Comparison of ENCODE assay signal across 36 cellular contexts in the genomic region with DNA sequence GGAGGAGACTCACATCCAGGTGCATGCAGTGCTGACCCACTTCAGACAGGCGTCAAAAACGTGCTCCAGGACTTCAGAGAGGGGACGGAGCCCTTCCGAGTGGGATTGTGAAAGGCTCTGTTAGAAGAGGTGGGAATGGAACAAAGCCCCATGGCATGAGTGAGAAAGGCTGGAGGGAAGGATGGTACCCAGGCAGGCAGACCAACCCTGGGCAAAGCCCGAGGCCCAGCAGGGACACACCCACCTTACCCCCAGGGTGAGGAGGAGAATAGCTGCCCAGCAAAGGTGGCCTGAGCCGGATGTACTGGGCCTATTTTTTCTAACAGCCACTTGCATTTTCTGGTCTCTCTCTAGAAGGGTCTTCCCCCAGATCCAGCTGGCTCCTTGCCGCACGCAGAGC. TPM values are rescaled to one million over a fixed set of nuclear protein-coding genes. Genes with fewer than 3 reads are reported as not detected.
"Had no signal": no experiment of that assay in that cellular context is flagged by ENCODE, and none has a peak within 500 bp of the region (broad histone marks: within the 10 kb centered on the region; RNA-seq: fewer than 3 reads in every experiment).

No MANE protein-coding gene starts in this region.

- H3K9me3 Mint-ChIP-seq: activated naive CD4-positive, alpha-beta T cell treated with anti-CD3 and anti-CD28 coated beads, Interleukin-2, amount 50 U/mL, for 24 hours; effector memory CD8-positive, alpha-beta T cell; memory B cell; neural progenitor cell; stimulated activated effector memory CD8-positive, alpha-beta T cell treated with anti-CD3 and anti-CD28 coated beads, Interleukin-12 subunit alpha, Interleukin-12 subunit beta, amount 100 ng/mL, for 72 hours; stimulated activated naive CD8-positive, alpha-beta T cell treated with anti-CD3 and anti-CD28 coated beads, Interleukin-15, amount 100 ng/mL, for 72 hours; T-helper 1 cell treated with Interleukin-12 subunit alpha and Interleukin-12 subunit beta and Interleukin-4 antibody, amounts not matched to agents 30 μg/mL and 1 μg/mL, for 36 hours had no signal

- H3K36me3 ChIP-seq: neural progenitor cell, sigmoid colon, tibial artery had no signal

- H3K27ac Mint-ChIP-seq: activated CD4-positive, alpha-beta T cell treated with anti-CD3 and anti-CD28 coated beads for 36 hours; activated naive CD4-positive, alpha-beta T cell treated with anti-CD3 and anti-CD28 coated beads, Interleukin-2, amount 50 U/mL, for 24 hours; effector memory CD8-positive, alpha-beta T cell; memory B cell; naive thymus-derived CD8-positive, alpha-beta T cell; neural progenitor cell; progenitor cell of endocrine pancreas; stimulated activated effector memory CD8-positive, alpha-beta T cell treated with anti-CD3 and anti-CD28 coated beads, Interleukin-12 subunit alpha, Interleukin-12 subunit beta, amount 100 ng/mL, for 72 hours; stimulated activated naive CD8-positive, alpha-beta T cell treated with anti-CD3 and anti-CD28 coated beads, Interleukin-15, amount 100 ng/mL, for 72 hours; T-helper 1 cell treated with Interleukin-12 subunit alpha and Interleukin-12 subunit beta and Interleukin-4 antibody, amounts not matched to agents 30 μg/mL and 1 μg/mL, for 36 hours had no signal

- H3K27me3 ChIP-seq: body of pancreas, sigmoid colon had no signal

- H3K4me3 ChIP-seq: body of pancreas, coronary artery, dorsolateral prefrontal cortex, neural progenitor cell, sigmoid colon, tibial artery had no signal

- ATAC-seq: activated CD4-positive, alpha-beta T cell treated with anti-CD3 and anti-CD28 coated beads for 36 hours; body of pancreas; effector memory CD8-positive, alpha-beta T cell; left colon; naive thymus-derived CD8-positive, alpha-beta T cell; stimulated activated effector memory CD8-positive, alpha-beta T cell treated with anti-CD3 and anti-CD28 coated beads, Interleukin-12 subunit alpha, Interleukin-12 subunit beta, amount 100 ng/mL, for 72 hours; stimulated activated naive CD8-positive, alpha-beta T cell treated with anti-CD3 and anti-CD28 coated beads, Interleukin-15, amount 100 ng/mL, for 72 hours had no signal

- H3K4me3 Mint-ChIP-seq: activated CD4-positive, alpha-beta T cell treated with anti-CD3 and anti-CD28 coated beads for 36 hours; activated naive CD4-positive, alpha-beta T cell treated with anti-CD3 and anti-CD28 coated beads, Interleukin-2, amount 50 U/mL, for 24 hours; effector memory CD8-positive, alpha-beta T cell; memory B cell; naive thymus-derived CD8-positive, alpha-beta T cell; neural progenitor cell; stimulated activated effector memory CD8-positive, alpha-beta T cell treated with anti-CD3 and anti-CD28 coated beads, Interleukin-12 subunit alpha, Interleukin-12 subunit beta, amount 100 ng/mL, for 72 hours; stimulated activated naive CD8-positive, alpha-beta T cell treated with anti-CD3 and anti-CD28 coated beads, Interleukin-15, amount 100 ng/mL, for 72 hours; T-helper 1 cell treated with Interleukin-12 subunit alpha and Interleukin-12 subunit beta and Interleukin-4 antibody, amounts not matched to agents 30 μg/mL and 1 μg/mL, for 36 hours had no signal

- DNase-seq: activated CD4-positive, alpha-beta T cell treated with anti-CD3 and anti-CD28 coated beads for 36 hours; activated CD8-positive, alpha-beta memory T cell treated with anti-CD3 and anti-CD28 coated beads for 24 hours; activated T-cell treated with anti-CD3 and anti-CD28 coated beads, Interleukin-2, amount 50 U/mL, for 1 hour; anterior cingulate cortex; body of pancreas; cerebellar nuclear complex; effector memory CD8-positive, alpha-beta T cell; hippocampal formation; small intestine; stimulated activated CD4-positive, alpha-beta T cell treated with anti-CD3 and anti-CD28 coated beads, Interleukin-4, amount 100 ng/mL, for 24 hours; stimulated activated naive CD8-positive, alpha-beta T cell treated with anti-CD3 and anti-CD28 coated beads, Interleukin-15, amount 100 ng/mL, for 72 hours; substantia nigra; SW 1271; T-helper 9 cell had no signal

- H3K4me1 Mint-ChIP-seq: activated CD4-positive, alpha-beta T cell treated with anti-CD3 and anti-CD28 coated beads for 36 hours; activated naive CD4-positive, alpha-beta T cell treated with anti-CD3 and anti-CD28 coated beads, Interleukin-2, amount 50 U/mL, for 24 hours; memory B cell; neural progenitor cell; stimulated activated effector memory CD8-positive, alpha-beta T cell treated with anti-CD3 and anti-CD28 coated beads, Interleukin-12 subunit alpha, Interleukin-12 subunit beta, amount 100 ng/mL, for 72 hours; stimulated activated naive CD8-positive, alpha-beta T cell treated with anti-CD3 and anti-CD28 coated beads, Interleukin-15, amount 100 ng/mL, for 72 hours had no signal

- H3K27ac ChIP-seq: body of pancreas, coronary artery, dorsolateral prefrontal cortex, neural progenitor cell, sigmoid colon, tibial artery had no signal

- H3K4me1 ChIP-seq: body of pancreas, neural progenitor cell, sigmoid colon, tibial artery had no signal

- H3K27me3 Mint-ChIP-seq: activated naive CD4-positive, alpha-beta T cell treated with anti-CD3 and anti-CD28 coated beads, Interleukin-2, amount 50 U/mL, for 24 hours had no signal

- H3K36me3 Mint-ChIP-seq: activated naive CD4-positive, alpha-beta T cell treated with anti-CD3 and anti-CD28 coated beads, Interleukin-2, amount 50 U/mL, for 24 hours; memory B cell; naive thymus-derived CD8-positive, alpha-beta T cell; neural progenitor cell; stimulated activated effector memory CD8-positive, alpha-beta T cell treated with anti-CD3 and anti-CD28 coated beads, Interleukin-12 subunit alpha, Interleukin-12 subunit beta, amount 100 ng/mL, for 72 hours had no signal

- H3K9me3 ChIP-seq: body of pancreas, sigmoid colon, SK-N-SH, tibial artery had no signal

RNA-seq across cellular contexts. Expression of a gene that starts 14.8 kb away (rescaled TPM):
- total RNA-seq: activated CD4-positive, alpha-beta T cell treated with anti-CD3 and anti-CD28 coated beads for 36 hours; dorsolateral prefrontal cortex; fibroblast of lung; fibroblast of villous mesenchyme; lower leg skin; naive thymus-derived CD8-positive, alpha-beta T cell; osteocyte; progenitor cell of endocrine pancreas; renal cortical epithelial cell; urinary bladder had no signal
- polyA plus RNA-seq: adipose tissue; esophagus; fibroblast of lung; keratinocyte; naive thymus-derived CD8-positive, alpha-beta T cell; SK-N-SH had no signal

RNA-seq across cellular contexts. Expression of a gene that starts 18.5 kb away (rescaled TPM):
- total RNA-seq: activated CD4-positive, alpha-beta T cell treated with anti-CD3 and anti-CD28 coated beads for 36 hours; body of pancreas; dorsolateral prefrontal cortex; fibroblast of lung; lower leg skin; naive thymus-derived CD8-positive, alpha-beta T cell; progenitor cell of endocrine pancreas had no signal
- polyA plus RNA-seq: esophagus; fibroblast of lung; keratinocyte; naive thymus-derived CD8-positive, alpha-beta T cell had no signal

RNA-seq across cellular contexts. Expression of a gene that starts 50.9 kb away (rescaled TPM):
- total RNA-seq: activated CD4-positive, alpha-beta T cell treated with anti-CD3 and anti-CD28 coated beads for 36 hours; body of pancreas; fibroblast of lung; fibroblast of villous mesenchyme; left colon; lower leg skin; naive thymus-derived CD8-positive, alpha-beta T cell; osteocyte; progenitor cell of endocrine pancreas; renal cortical epithelial cell; sigmoid colon; urinary bladder had no signal
- polyA plus RNA-seq: adipose tissue; esophagus; fibroblast of lung; keratinocyte; naive thymus-derived CD8-positive, alpha-beta T cell; sigmoid colon; SK-N-SH; small intestine; urinary bladder had no signal
